1 cellular context compared by ENCODE assay signal in the genomic region with DNA sequence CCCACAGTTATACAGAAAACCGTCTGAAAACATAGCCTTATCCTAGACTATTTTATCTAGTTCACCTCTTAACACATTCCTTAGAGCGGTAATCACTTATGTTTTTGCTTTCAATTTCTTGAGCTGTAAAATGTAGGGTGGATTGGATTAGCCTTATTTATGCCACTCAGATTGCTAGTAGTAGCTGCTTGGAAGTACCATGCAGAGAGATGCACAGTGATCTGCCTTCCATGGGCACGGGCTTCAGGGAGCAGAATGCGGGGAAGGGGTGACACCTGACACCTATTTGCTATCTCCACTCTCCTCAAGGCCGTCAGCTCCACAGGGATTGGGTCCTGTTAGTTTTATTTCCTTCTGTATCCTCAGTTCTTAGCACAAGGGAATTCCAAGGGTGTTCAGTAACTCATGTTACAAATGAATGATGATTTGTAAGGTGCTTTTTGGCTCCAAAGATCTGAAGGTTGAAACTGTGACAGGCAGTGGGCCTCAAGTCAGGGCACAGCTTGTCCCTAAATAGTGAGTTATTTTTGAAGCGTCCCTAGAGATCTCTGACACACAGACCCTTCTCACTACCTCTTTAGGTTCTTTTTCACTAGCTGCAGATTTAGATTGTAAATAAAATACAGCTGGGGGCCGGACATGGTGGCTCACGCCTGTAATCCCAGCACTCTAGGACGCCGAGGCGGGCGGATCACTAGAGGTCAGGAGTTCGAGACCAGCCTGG.
A peak's percentile ranks its signal among the peaks of the same experiment; 100 is the strongest.
TF ChIP-seq lines count a peak whose summit lies in the region.

No MANE protein-coding gene starts in this region.

TF ChIP-seq in GM12878, 131 proteins besides CTCF, POLR2A, EP300 and RAD21 (continued from another document):
- TF ChIP-seq MYB (IDR thresholded peaks at IDR 0.05; ENCODE audit: borderline replicate concordance, low read depth, low read length) (no peak), IKZF1 (conservative IDR thresholded peaks at IDR 0.05) (peak; percentile 68), ZNF217 (IDR thresholded peaks at IDR 0.05) (0 out of 2 replicates have a peak, but pooled peaks have one; percentile 36), TCF3 (IDR thresholded peaks at IDR 0.05; ENCODE audit: borderline replicate concordance, insufficient read depth, low read depth, low read length) (no peak), SPI1 (IDR thresholded peaks at IDR 0.05; ENCODE audit: borderline replicate concordance, insufficient read depth, low read depth, low read length) (peak; percentile 15; the same call in 1 of the 2 replicates), SIN3A (IDR thresholded peaks at IDR 0.05; ENCODE audit: low read depth, low read length) (no peak), PML (IDR thresholded peaks at IDR 0.05; ENCODE audit: low read length) (no peak), MEF2A (IDR thresholded peaks at IDR 0.05; ENCODE audit: insufficient read depth, low read depth, low read length) (peak; percentile 72; the same call in 1 of the 2 replicates), HDAC2 (IDR thresholded peaks at IDR 0.05) (no peak), YY1 (IDR thresholded peaks at IDR 0.05; ENCODE audit: low read depth, low read length) (no peak), MEF2B (IDR thresholded peaks at IDR 0.05; ENCODE audit: partially characterized antibody, poor library complexity, severe bottlenecking) (peak; percentile 91), IKZF2 (IDR thresholded peaks at IDR 0.05) (peak; percentile 72 to 75), ETV6 (conservative IDR thresholded peaks at IDR 0.05 in 1 of 2, IDR thresholded peaks at IDR 0.05 in 1 of 2; ENCODE audit: borderline replicate concordance in 1 of 2, low read depth in 1 of 2) (no peak), ZNF24 (IDR thresholded peaks at IDR 0.05) (no peak), CHD4 (IDR thresholded peaks at IDR 0.05) (no peak)
- TF ChIP-seq, protein P1, sequence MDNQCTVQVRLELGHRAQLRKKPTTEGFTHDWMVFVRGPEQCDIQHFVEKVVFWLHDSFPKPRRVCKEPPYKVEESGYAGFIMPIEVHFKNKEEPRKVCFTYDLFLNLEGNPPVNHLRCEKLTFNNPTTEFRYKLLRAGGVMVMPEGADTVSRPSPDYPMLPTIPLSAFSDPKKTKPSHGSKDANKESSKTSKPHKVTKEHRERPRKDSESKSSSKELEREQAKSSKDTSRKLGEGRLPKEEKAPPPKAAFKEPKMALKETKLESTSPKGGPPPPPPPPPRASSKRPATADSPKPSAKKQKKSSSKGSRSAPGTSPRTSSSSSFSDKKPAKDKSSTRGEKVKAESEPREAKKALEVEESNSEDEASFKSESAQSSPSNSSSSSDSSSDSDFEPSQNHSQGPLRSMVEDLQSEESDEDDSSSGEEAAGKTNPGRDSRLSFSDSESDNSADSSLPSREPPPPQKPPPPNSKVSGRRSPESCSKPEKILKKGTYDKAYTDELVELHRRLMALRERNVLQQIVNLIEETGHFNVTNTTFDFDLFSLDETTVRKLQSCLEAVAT (IDR thresholded peaks at IDR 0.05): no peak
- TF ChIP-seq, protein P2, sequence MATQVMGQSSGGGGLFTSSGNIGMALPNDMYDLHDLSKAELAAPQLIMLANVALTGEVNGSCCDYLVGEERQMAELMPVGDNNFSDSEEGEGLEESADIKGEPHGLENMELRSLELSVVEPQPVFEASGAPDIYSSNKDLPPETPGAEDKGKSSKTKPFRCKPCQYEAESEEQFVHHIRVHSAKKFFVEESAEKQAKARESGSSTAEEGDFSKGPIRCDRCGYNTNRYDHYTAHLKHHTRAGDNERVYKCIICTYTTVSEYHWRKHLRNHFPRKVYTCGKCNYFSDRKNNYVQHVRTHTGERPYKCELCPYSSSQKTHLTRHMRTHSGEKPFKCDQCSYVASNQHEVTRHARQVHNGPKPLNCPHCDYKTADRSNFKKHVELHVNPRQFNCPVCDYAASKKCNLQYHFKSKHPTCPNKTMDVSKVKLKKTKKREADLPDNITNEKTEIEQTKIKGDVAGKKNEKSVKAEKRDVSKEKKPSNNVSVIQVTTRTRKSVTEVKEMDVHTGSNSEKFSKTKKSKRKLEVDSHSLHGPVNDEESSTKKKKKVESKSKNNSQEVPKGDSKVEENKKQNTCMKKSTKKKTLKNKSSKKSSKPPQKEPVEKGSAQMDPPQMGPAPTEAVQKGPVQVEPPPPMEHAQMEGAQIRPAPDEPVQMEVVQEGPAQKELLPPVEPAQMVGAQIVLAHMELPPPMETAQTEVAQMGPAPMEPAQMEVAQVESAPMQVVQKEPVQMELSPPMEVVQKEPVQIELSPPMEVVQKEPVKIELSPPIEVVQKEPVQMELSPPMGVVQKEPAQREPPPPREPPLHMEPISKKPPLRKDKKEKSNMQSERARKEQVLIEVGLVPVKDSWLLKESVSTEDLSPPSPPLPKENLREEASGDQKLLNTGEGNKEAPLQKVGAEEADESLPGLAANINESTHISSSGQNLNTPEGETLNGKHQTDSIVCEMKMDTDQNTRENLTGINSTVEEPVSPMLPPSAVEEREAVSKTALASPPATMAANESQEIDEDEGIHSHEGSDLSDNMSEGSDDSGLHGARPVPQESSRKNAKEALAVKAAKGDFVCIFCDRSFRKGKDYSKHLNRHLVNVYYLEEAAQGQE (IDR thresholded peaks at IDR 0.05; ENCODE audit: low read depth, low read length): no peak
TF ChIP-seq in GM12878: peak in this region for 11.
